In genomic region chr1:185704181-185704580, GRCh38 we compare ENCODE assay signal across 24 cellular contexts.
"Had no signal": no experiment of that assay in that cellular context is flagged by ENCODE, and none has a peak within 500 bp of the region (broad histone marks: within the 10 kb centered on the region; RNA-seq: fewer than 3 reads in every experiment).

No MANE protein-coding gene starts in this region.

- H3K4me1 Mint-ChIP-seq: natural killer cell; stimulated activated memory B cell treated with anti-CD40 and anti-IgM and Interleukin-4, amounts not matched to agents 10 μg/mL and 1 μg/mL and 100 μg/mL, for 72 hours had no signal

- H3K4me3 ChIP-seq: lung, ovary, psoas muscle, right lobe of liver, testis, tibial artery had no signal

- H3K9me3 ChIP-seq: ovary, psoas muscle, right lobe of liver, testis, tibial artery had no signal

- H3K27ac Mint-ChIP-seq: effector memory CD8-positive, alpha-beta T cell; memory B cell; natural killer cell; stimulated activated memory B cell treated with anti-CD40 and anti-IgM and Interleukin-4, amounts not matched to agents 10 μg/mL and 1 μg/mL and 100 μg/mL, for 72 hours; type B pancreatic cell had no signal

- FAIRE-seq: endometrium, frontal cortex, kidney had no signal

- H3K36me3 Mint-ChIP-seq: memory B cell, natural killer cell, type B pancreatic cell had no signal

- H3K27me3 ChIP-seq: ovary, testis, tibial artery had no signal

- H3K4me1 ChIP-seq: psoas muscle, right lobe of liver, testis, tibial artery had no signal

- DNase-seq: cerebellar nuclear complex; cortex of kidney; effector memory CD8-positive, alpha-beta T cell; kidney; natural killer cell; occipital lobe; ovary; posterior cingulate gyrus; psoas muscle; right lobe of liver; stimulated activated CD4-positive, alpha-beta T cell treated with anti-CD3 and anti-CD28 coated beads, Interleukin-4, amount 100 ng/mL, for 4 hours; stimulated activated naive CD8-positive, alpha-beta T cell treated with anti-CD3 and anti-CD28 coated beads, Interleukin-15, Interleukin-2, amounts not matched to agents 100 U/mL and 50 U/mL, for 24 hours; substantia nigra; testis; tibial artery had no signal

- H3K9me3 Mint-ChIP-seq: stimulated activated memory B cell treated with anti-CD40 and anti-IgM and Interleukin-4, amounts not matched to agents 10 μg/mL and 1 μg/mL and 100 μg/mL, for 72 hours; type B pancreatic cell had no signal

- ATAC-seq: effector memory CD8-positive, alpha-beta T cell; esophagus mucosa; left lobe of liver; natural killer cell; psoas muscle; right lobe of liver; stimulated activated memory B cell treated with anti-CD40 and anti-IgM and Interleukin-4, amounts not matched to agents 10 μg/mL and 1 μg/mL and 100 μg/mL, for 72 hours; stimulated activated naive CD8-positive, alpha-beta T cell treated with anti-CD3 and anti-CD28 coated beads, Interleukin-15, Interleukin-2, amounts not matched to agents 100 U/mL and 50 U/mL, for 24 hours had no signal

- H3K36me3 ChIP-seq: ovary, right lobe of liver, tibial artery had no signal

- H3K27ac ChIP-seq: epithelial cell of prostate, ovary, psoas muscle, right lobe of liver, testis, tibial artery had no signal

- H3K4me3 Mint-ChIP-seq: effector memory CD8-positive, alpha-beta T cell; memory B cell; natural killer cell; stimulated activated memory B cell treated with anti-CD40 and anti-IgM and Interleukin-4, amounts not matched to agents 10 μg/mL and 1 μg/mL and 100 μg/mL, for 72 hours; type B pancreatic cell had no signal
